ENCODE assay signal across 20 cellular contexts in the genomic region with DNA sequence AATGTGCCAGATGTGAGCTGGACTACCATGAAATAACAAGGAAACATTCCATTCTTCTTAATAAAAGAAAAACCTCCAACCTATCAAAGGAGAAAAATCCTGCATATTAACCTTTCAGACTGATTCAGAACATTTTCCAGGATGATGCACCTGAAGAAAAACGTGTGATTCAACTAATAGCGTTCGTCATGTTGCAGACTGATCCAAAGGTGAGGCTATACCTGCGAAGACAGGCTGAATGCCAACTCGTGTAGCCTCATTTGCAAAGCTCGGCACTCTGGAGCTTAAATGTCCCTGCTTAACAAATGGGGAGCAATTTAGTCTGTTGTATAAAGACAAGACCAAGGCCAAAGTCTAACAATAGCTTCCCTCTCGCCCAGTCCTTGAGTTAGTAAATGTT.
"Had no signal": no experiment of that assay in that cellular context is flagged by ENCODE, and none has a peak within 500 bp of the region (broad histone marks: within the 10 kb centered on the region; RNA-seq: fewer than 3 reads in every experiment).

No MANE protein-coding gene starts in this region.

- H3K4me1 ChIP-seq: colonic mucosa, lower lobe of right lung had no signal

- H3K9me3 ChIP-seq: colonic mucosa, heart right ventricle, left ventricle myocardium inferior, lower lobe of right lung, ovary, right atrium auricular region had no signal

- ATAC-seq: heart right ventricle; left cardiac atrium; lower lobe of right lung; natural killer cell treated with Interleukin-12 subunit alpha and Interleukin-12 subunit beta and Interleukin-15 and Interleukin-18, amount 100 ng/mL, for 72 hours had no signal

- H3K27ac ChIP-seq: colonic mucosa, dorsolateral prefrontal cortex, heart right ventricle, left ventricle myocardium inferior, lower lobe of right lung, neural progenitor cell, ovary, right atrium auricular region had no signal

- H3K27ac Mint-ChIP-seq: natural killer cell treated with Interleukin-12 subunit alpha and Interleukin-12 subunit beta and Interleukin-15 and Interleukin-18, amount 100 ng/mL, for 72 hours; neural progenitor cell had no signal

- H2AFZ ChIP-seq: neural progenitor cell had no signal

- H3K9ac ChIP-seq: neural progenitor cell had no signal

- H3K4me2 ChIP-seq: neural progenitor cell, smooth muscle cell had no signal

- H3K4me3 Mint-ChIP-seq: natural killer cell treated with Interleukin-12 subunit alpha and Interleukin-12 subunit beta and Interleukin-15 and Interleukin-18, amount 100 ng/mL, for 72 hours; neural progenitor cell had no signal

- H3K36me3 Mint-ChIP-seq: natural killer cell treated with Interleukin-12 subunit alpha and Interleukin-12 subunit beta and Interleukin-15 and Interleukin-18, amount 100 ng/mL, for 72 hours; neural progenitor cell had no signal

- H3K27me3 ChIP-seq: colonic mucosa, neural progenitor cell, ovary, right atrium auricular region had no signal

- DNase-seq: colonic mucosa; dorsolateral prefrontal cortex; effector CD8-positive, alpha-beta T cell; erythroblast; heart right ventricle; islet precursor cell; left cardiac atrium; left ventricle myocardium inferior; lower lobe of right lung; mesenchymal stem cell; midbrain; nucleus accumbens; ovary; stimulated activated CD4-positive, alpha-beta T cell treated with anti-CD3 and anti-CD28 coated beads, Interleukin-2, amount 100 ng/mL, for 48 hours; stimulated activated naive CD4-positive, alpha-beta T cell treated with Interleukin-2 at 50 U/mL for 16 hours; trophoblast cell had no signal

- H3K36me3 ChIP-seq: colonic mucosa, heart right ventricle, left ventricle myocardium inferior, lower lobe of right lung, neural progenitor cell, ovary, right atrium auricular region had no signal

- H3K4me3 ChIP-seq: colonic mucosa, dorsolateral prefrontal cortex, heart right ventricle, left ventricle myocardium inferior, lower lobe of right lung, neural progenitor cell, ovary, right atrium auricular region, smooth muscle cell had no signal

- H3K9me3 Mint-ChIP-seq: natural killer cell treated with Interleukin-12 subunit alpha and Interleukin-12 subunit beta and Interleukin-15 and Interleukin-18, amount 100 ng/mL, for 72 hours; neural progenitor cell had no signal
